23 cellular contexts compared by ENCODE assay signal in genomic region chr15:75161788-75162414, GRCh38. TPM values are rescaled to one million over a fixed set of nuclear protein-coding genes. Genes with fewer than 3 reads are reported as not detected.
DNase-seq lines count a peak whose midpoint lies in the region; ATAC-seq, FAIRE-seq and TF ChIP-seq lines count a peak whose summit lies in the region.
"Had no signal": no experiment of that assay in that cellular context is flagged by ENCODE, and none has a peak within 500 bp of the region (broad histone marks: within the 10 kb centered on the region; RNA-seq: fewer than 3 reads in every experiment).

No MANE protein-coding gene starts in this region.

- TF ChIP-seq POLR2A in A549 (IDR thresholded peaks at IDR 0.05; ENCODE audit: low read length) (no peak), K562 (conservative IDR thresholded peaks at IDR 0.05) (no peak), HepG2 (IDR thresholded peaks at IDR 0.05; ENCODE audit: insufficient read depth in 1 of 2, low read depth in 2 of 2, low read length in 2 of 2) (no peak)

- peaks cover 7% of the 10 kb centered on the region for H3K27me3 Mint-ChIP-seq in T-helper 17 cell
- peaks cover 36% of the 10 kb centered on the region for H3K27me3 Mint-ChIP-seq in activated naive CD4-positive, alpha-beta T cell treated with anti-CD3 and anti-CD28 coated beads, Interleukin-2, amount 10 ng/mL, durations not matched to agents 7 days and 5 days

- TF ChIP-seq RAD21 in A549 (conservative IDR thresholded peaks at IDR 0.05 in 1 of 2, IDR thresholded peaks at IDR 0.05 in 1 of 2) (no peak), Ishikawa (IDR thresholded peaks at IDR 0.05; ENCODE audit: low read depth) (no peak), K562 (CRISPR knock-in tag; conservative IDR thresholded peaks at IDR 0.05 in 1 of 2, IDR thresholded peaks at IDR 0.05 in 1 of 2) (no peak), HepG2 (CRISPR knock-in tag; IDR thresholded peaks at IDR 0.05) (no peak)

- 61% methylated on average over 5 of the region's 5 CpGs for WGBS in A549 (ENCODE audit: missing lambda C conversion rate)
- 69% methylated on average over 3 of the region's 5 CpGs for WGBS in K562 (ENCODE audit: insufficient coverage, low coverage, missing lambda C conversion rate)
- 19% methylated on average over 5 of the region's 5 CpGs for WGBS in HepG2 (ENCODE audit: low lambda C conversion rate)

- H3K9me1 ChIP-seq in K562 (ENCODE audit: control insufficient read depth, insufficient read depth, low read length), result peaks cover 3% of the 10 kb centered on the region

- peaks cover 11% of the 10 kb centered on the region; the same call in 2 of the 3 replicates for H3K4me1 ChIP-seq in A549
- H3K4me1 ChIP-seq in K562 (replicated peaks in 1 of 2; ENCODE audit: control insufficient read depth in 2 of 2, insufficient read depth in 2 of 2, low read length in 2 of 2), result peaks cover 26 to 31% of the 10 kb centered on the region in 2 experiments
- peaks cover 60% of the 10 kb centered on the region for H3K4me1 ChIP-seq in HepG2 (ENCODE audit: insufficient read depth, low read length)

- no peak overlapping the region for H3K27ac ChIP-seq in A549
- H3K27ac ChIP-seq in K562 (ENCODE audit: extremely low read depth, low read depth, low read length), result no peak overlapping the region
- no peak overlapping the region for H3K27ac ChIP-seq in HepG2 (ENCODE audit: extremely low read length, insufficient read depth, low read length)

- POLR2A ChIA-PET in A549 (lab: Yijun Ruan, JAX) (interaction anchor here (0.7 kb wide), 2 partner anchors 9 to 157 kb away, joined by 6 read pairs; no protein-coding TSS in a partner anchor), K562 (lab: Yijun Ruan, JAX) (no interaction called here), HepG2 (lab: Yijun Ruan, JAX) (interaction anchor here (0.7 to 2.7 kb wide), 5 partner anchors 16 to 119 kb away, joined by 3 to 8 read pairs (median 3); no protein-coding TSS in a partner anchor)

- peaks cover 2% of the 10 kb centered on the region for H3K4me1 Mint-ChIP-seq in T-helper 17 cell
- peaks cover 6% of the 10 kb centered on the region for H3K4me1 Mint-ChIP-seq in activated naive CD4-positive, alpha-beta T cell treated with anti-CD3 and anti-CD28 coated beads, Interleukin-2, amount 10 ng/mL, durations not matched to agents 7 days and 5 days
- H3K4me1 Mint-ChIP-seq: activated naive CD8-positive, alpha-beta T cell treated with anti-CD3 and anti-CD28 coated beads, Interleukin-2, amount 10 ng/mL, durations not matched to agents 7 days and 5 days had no signal

- H3K27ac Mint-ChIP-seq in T-helper 17 cell, result no peak overlapping the region
- no peak overlapping the region for H3K27ac Mint-ChIP-seq in activated naive CD4-positive, alpha-beta T cell treated with anti-CD3 and anti-CD28 coated beads, Interleukin-2, amount 10 ng/mL, durations not matched to agents 7 days and 5 days
- H3K27ac Mint-ChIP-seq: activated CD4-positive, alpha-beta memory T cell treated with anti-CD3 and anti-CD28 coated beads for 36 hours; activated naive CD8-positive, alpha-beta T cell treated with anti-CD3 and anti-CD28 coated beads, Interleukin-2, amount 10 ng/mL, durations not matched to agents 7 days and 5 days; activated T-cell treated with anti-CD3 and anti-CD28 coated beads, Interleukin-2, amount 50 U/mL, for 24 hours had no signal

- H3K9me3 ChIP-seq in A549, result no peaks in the 10 kb centered on the region
- peaks cover 4% of the 10 kb centered on the region for H3K9me3 ChIP-seq in K562 (replicated peaks; ENCODE audit: control insufficient read depth, insufficient read depth, low read depth, low read length)
- no peaks in the 10 kb centered on the region for H3K9me3 ChIP-seq in HepG2 (ENCODE audit: low read length)
- H3K9me3 ChIP-seq in T-helper 17 cell (ENCODE audit: control insufficient read depth, low read length, poor library complexity, severe bottlenecking), result no peaks in the 10 kb centered on the region

- H4K20me1 ChIP-seq in K562 (replicated peaks; ENCODE audit: control insufficient read depth, insufficient read depth, low read length), result no peaks in the 10 kb centered on the region
- H4K20me1 ChIP-seq in HepG2 (ENCODE audit: insufficient read depth, low read length), result no peaks in the 10 kb centered on the region

- peak overlapping the region; percentile 27; the same call in 2 of the 3 replicates for H3K4me2 ChIP-seq in A549
- H3K4me2 ChIP-seq in K562 (ENCODE audit: insufficient read depth, low read length), result no peak overlapping the region
- H3K4me2 ChIP-seq in HepG2 (ENCODE audit: low read depth, low read length), result peak overlapping the region; percentile 18; the same call in 1 of the 2 replicates

- TF ChIP-seq CTCF in A549 (IDR thresholded peaks at IDR 0.05) (no peak), K562 (IDR thresholded peaks at IDR 0.05 in 2 of 3, conservative IDR thresholded peaks at IDR 0.05 in 1 of 3; ENCODE audit: insufficient read depth in 2 of 3, low read depth in 1 of 3, low read length in 3 of 3) (no peak), HepG2 (CRISPR knock-in tag; IDR thresholded peaks at IDR 0.05) (no peak)

- H2AFZ ChIP-seq in K562 (ENCODE audit: low read depth, low read length), result no peak overlapping the region
- no peak overlapping the region for H2AFZ ChIP-seq in HepG2 (ENCODE audit: low read length)

- H3K9ac ChIP-seq in K562 (ENCODE audit: insufficient read depth in 1 of 2, low read depth in 2 of 2, low read length in 2 of 2), result no peak overlapping the region
- H3K9ac ChIP-seq in HepG2 (ENCODE audit: insufficient read depth, low read depth, low read length), result no peak overlapping the region

- BruUV-seq in K562 (replicated peaks; lab: Mats Ljungman, UMichigan), result no TSS peak
- BruUV-seq in HepG2 (replicated peaks; lab: Mats Ljungman, UMichigan), result no TSS peak

- no peak overlapping the region for H3K4me3 Mint-ChIP-seq in T-helper 17 cell
- no peak overlapping the region for H3K4me3 Mint-ChIP-seq in activated naive CD4-positive, alpha-beta T cell treated with anti-CD3 and anti-CD28 coated beads, Interleukin-2, amount 10 ng/mL, durations not matched to agents 7 days and 5 days
- H3K4me3 Mint-ChIP-seq: activated CD4-positive, alpha-beta memory T cell treated with anti-CD3 and anti-CD28 coated beads for 36 hours; activated naive CD8-positive, alpha-beta T cell treated with anti-CD3 and anti-CD28 coated beads, Interleukin-2, amount 10 ng/mL, durations not matched to agents 7 days and 5 days; activated T-cell treated with anti-CD3 and anti-CD28 coated beads, Interleukin-2, amount 50 U/mL, for 24 hours had no signal

- no peak for FAIRE-seq in A549 (lab: Jason Lieb, UNC)
- FAIRE-seq in K562 (lab: Jason Lieb, UNC), result no peak
- FAIRE-seq in HepG2 (lab: Jason Lieb, UNC), result peak; percentile 76
- FAIRE-seq: RCC 7860 had no signal

- CTCF ChIA-PET in A549 (lab: Yijun Ruan, JAX) (interaction anchor here (1.3 to 1.6 kb wide), 2 partner anchors 23 to 40 kb away, joined by 3 to 4 read pairs; partner anchors contain the start of gene C15orf39), K562 (lab: Yijun Ruan, JAX; ENCODE audit: low intra/inter-chr PET ratio) (no interaction called here), HepG2 (lab: Yijun Ruan, JAX; ENCODE audit: low intra/inter-chr PET ratio, low total read pairs) (no interaction called here)
- CTCF ChIA-PET in activated naive CD4-positive, alpha-beta T cell treated with anti-CD3 and anti-CD28 coated beads, Interleukin-2, amount 10 ng/mL, durations not matched to agents 7 days and 5 days (lab: Charles Lee), result no interaction called here

- no peak for TF ChIP-seq EP300 in A549 (IDR thresholded peaks at IDR 0.05)
- no peak for TF ChIP-seq EP300 in Ishikawa (IDR thresholded peaks at IDR 0.05; ENCODE audit: borderline replicate concordance)
- TF ChIP-seq EP300 in K562 (IDR thresholded peaks at IDR 0.05; ENCODE audit: low read length), result no peak
- no peak for TF ChIP-seq EP300 in HepG2 (IDR thresholded peaks at IDR 0.05; ENCODE audit: low read depth in 2 of 2, low read length in 2 of 2)
- TF ChIP-seq EP300 in HepG2 (CRISPR knock-in tag; IDR thresholded peaks at IDR 0.05; ENCODE audit: borderline replicate concordance), result no peak

- in situ Hi-C loops in K562 (cut with MboI) (no loop called here), HepG2 (cut with HindIII; ENCODE audit: extremely low pct_ligation_motif_present, low pct_unique_long_range_greater_than_20kb) (no loop called here)

- ATAC-seq in A549 (no peak), K562 (peak; percentile 21; the same call in 2 of the 3 replicates), HepG2 (peak; percentile 71), T-helper 17 cell (no peak)
- ATAC-seq: left colon had no signal

- H3K36me3 Mint-ChIP-seq in T-helper 17 cell (ENCODE audit: low read depth), result no peaks in the 10 kb centered on the region
- no peaks in the 10 kb centered on the region for H3K36me3 Mint-ChIP-seq in activated naive CD4-positive, alpha-beta T cell treated with anti-CD3 and anti-CD28 coated beads, Interleukin-2, amount 10 ng/mL, durations not matched to agents 7 days and 5 days
- H3K36me3 Mint-ChIP-seq: activated CD4-positive, alpha-beta memory T cell treated with anti-CD3 and anti-CD28 coated beads for 36 hours had no signal

- H3K36me3 ChIP-seq in K562 (ENCODE audit: control insufficient read depth, insufficient read depth, low read length) (no peaks in the 10 kb centered on the region), HepG2 (replicated peaks in 1 of 2; ENCODE audit: control insufficient read depth in 1 of 2, insufficient read depth in 2 of 2, low read length in 2 of 2) (no peaks in the 10 kb centered on the region)

- intact Hi-C loops in K562 (cut with micrococcal nuclease) (loop anchor here (5.0 kb wide), 2 partner anchors 35 to 95 kb away; no protein-coding TSS in a partner anchor), HepG2 (cut with micrococcal nuclease; ENCODE audit: unreplicated experiment) (no loop called here)

- DNase-seq in A549 (ENCODE audit: low read depth in 1 of 2, low spot score in 1 of 2) (no peak), K562 (ENCODE audit: extremely low read depth in 1 of 4, low spot score in 3 of 4) (no peak), HepG2 (ENCODE audit: low spot score) (peak; percentile 68), T-helper 17 cell (no peak), NCI-H1417 treated with DMSO at 0.1 percent for 48 hours (lab: John Stamatoyannopoulos, UW) (no peak), NCI-H748 (lab: John Stamatoyannopoulos, UW; ENCODE audit: unreplicated experiment) (no peak)
- no peak for DNase-seq in activated naive CD4-positive, alpha-beta T cell treated with anti-CD3 and anti-CD28 coated beads, Interleukin-2, amount 10 ng/mL, durations not matched to agents 7 days and 5 days
- DNase-seq: activated CD4-positive, alpha-beta memory T cell treated with anti-CD3 and anti-CD28 coated beads for 36 hours; activated naive CD8-positive, alpha-beta T cell treated with anti-CD3 and anti-CD28 coated beads, Interleukin-2, amount 10 ng/mL, durations not matched to agents 7 days and 5 days; activated T-cell treated with anti-CD3 and anti-CD28 coated beads, Interleukin-2, amount 50 U/mL, for 24 hours; Calu3; caudate nucleus; effector memory CD4-positive, alpha-beta T cell; left colon; MM.1S; NCI-H2029 treated with DMSO at 0.1 percent for 48 hours; NCI-H748 treated with DMSO at 0.1 percent for 48 hours; nucleus accumbens; stimulated activated CD4-positive, alpha-beta T cell treated with anti-CD3 and anti-CD28 coated beads, Interleukin-2, amount 100 ng/mL, for 48 hours; substantia nigra; SW 1271 had no signal

- H3K27me3 ChIP-seq in K562 (ENCODE audit: control insufficient read depth in 2 of 2, insufficient read depth in 2 of 2, low read length in 2 of 2) (no peaks in the 10 kb centered on the region), HepG2 (ENCODE audit: control insufficient read depth in 1 of 2, insufficient read depth in 2 of 2, low read length in 2 of 2) (no peaks in the 10 kb centered on the region; a peak in 1 of 5 replicates)

- no peak overlapping the region for H3K4me3 ChIP-seq in A549
- H3K4me3 ChIP-seq in K562, result no peak overlapping the region
- no peak overlapping the region for H3K4me3 ChIP-seq in HepG2 (replicated peaks in 1 of 3; ENCODE audit: insufficient read depth in 1 of 3, low read depth in 2 of 3, low read length in 3 of 3)

- H3K79me2 ChIP-seq in K562 (ENCODE audit: control insufficient read depth, insufficient read depth, low read length), result no peaks in the 10 kb centered on the region
- no peaks in the 10 kb centered on the region for H3K79me2 ChIP-seq in HepG2 (ENCODE audit: insufficient read depth, low read length)

- H3K9me3 Mint-ChIP-seq in activated naive CD4-positive, alpha-beta T cell treated with anti-CD3 and anti-CD28 coated beads, Interleukin-2, amount 10 ng/mL, durations not matched to agents 7 days and 5 days, result peaks cover 2% of the 10 kb centered on the region
- H3K9me3 Mint-ChIP-seq: activated CD4-positive, alpha-beta memory T cell treated with anti-CD3 and anti-CD28 coated beads for 36 hours; activated T-cell treated with anti-CD3 and anti-CD28 coated beads, Interleukin-2, amount 50 U/mL, for 24 hours had no signal

RNA-seq across cellular contexts. Expression of gene C15orf39, which starts 39.8 kb away (rescaled TPM):
- polyA plus RNA-seq in A549 (2011; rRNA removed), result 5.7 and 8.8 TPM in 2 replicates
- 9.8 and 14.9 TPM in 2 replicates for polyA plus RNA-seq in A549 (2012; cell fraction: cytosol; rRNA removed)
- 23.5 and 28.0 TPM in 2 replicates for polyA plus RNA-seq in A549 (2012; cell fraction: nucleus; rRNA removed)
- 14.7 to 16.7 TPM (median 15.1 TPM) in 3 replicates for polyA plus RNA-seq in A549 (2017; fragmentation: RNase III; extraction: RNeasy Plus Mini Kit Qiagen cat#74134 plus additional on column Dnase treatment)
- 17.5 and 20.4 TPM in 2 replicates for polyA minus RNA-seq in A549 (2011; rRNA and poly(A)+ RNA removed)
- total RNA-seq in K562 (2011; cell fraction: chromatin; rRNA removed; ENCODE audit: low replicate concordance), result 16.6 and 54.7 TPM in 2 replicates
- total RNA-seq in K562 (2011; cell fraction: nucleolus; rRNA removed), result 33.4 and 38.0 TPM in 2 replicates
- 26.0 and 26.7 TPM in 2 replicates for total RNA-seq in K562 (2011; cell fraction: nucleoplasm; rRNA removed)
- 8.7 and 14.4 TPM in 2 replicates for total RNA-seq in K562 (2014; rRNA removed)
- total RNA-seq in K562 (2014; rRNA removed; fragmentation: Illumina TruSeq; extraction: Trizol), result 1.6 and 2.6 TPM in 2 replicates
- total RNA-seq in K562 (2015; rRNA removed; fragmentation: Illumina TruSeq; extraction: Trizol), result 4.4 and 5.2 TPM in 2 replicates
- total RNA-seq in K562 (2021), result 29.8 and 34.1 TPM in 2 replicates
- 1.9 and 6.4 TPM in 2 replicates for polyA plus RNA-seq in K562 (2011; rRNA removed)
- 3.3 and 7.1 TPM in 2 replicates for polyA plus RNA-seq in K562 (2011; cell fraction: cytosol; rRNA removed)
- polyA plus RNA-seq in K562 (2011; cell fraction: nucleus; rRNA removed), result 11.3 and 15.1 TPM in 2 replicates
- 14.2 and 26.5 TPM in 2 replicates for polyA plus RNA-seq in K562 (2012)
- polyA plus RNA-seq in K562 (2014; fragmentation: Illumina TruSeq; extraction: Trizol), result 11.3 and 17.1 TPM in 2 replicates
- under 1 TPM; 0.31 to 0.60 TPM for polyA plus RNA-seq in K562 (2014; fragmentation: Nextera tagmentation; extraction: Ambion mirVana)
- polyA plus RNA-seq in K562 (2014; rRNA removed), result 7.4 and 7.9 TPM in 2 replicates
- polyA minus RNA-seq in K562 (2011; rRNA and poly(A)+ RNA removed), result 4.8 and 5.4 TPM in 2 replicates
- 15.2 and 22.0 TPM in 2 replicates for polyA minus RNA-seq in K562 (2011; cell fraction: cytosol; rRNA and poly(A)+ RNA removed)
- 15.1 and 18.7 TPM in 2 replicates for polyA minus RNA-seq in K562 (2011; cell fraction: nucleus; rRNA and poly(A)+ RNA removed)
- 13.5 and 17.5 TPM in 2 replicates for total RNA-seq in HepG2 (2016; rRNA removed; fragmentation: Illumina TruSeq; extraction: Trizol)
- total RNA-seq in HepG2 (2016; cell fraction: cytosol; rRNA removed; fragmentation: Illumina TruSeq; extraction: Trizol; ENCODE audit: low read depth), result 3.3 and 3.4 TPM in 2 replicates
- total RNA-seq in HepG2 (2016; cell fraction: insoluble cytoplasmic fraction; rRNA removed; fragmentation: Illumina TruSeq; extraction: Trizol), result 14.9 and 16.1 TPM in 2 replicates
- total RNA-seq in HepG2 (2016; cell fraction: membrane; rRNA removed; fragmentation: Illumina TruSeq; extraction: Trizol), result 10.8 and 11.9 TPM in 2 replicates
- total RNA-seq in HepG2 (2016; cell fraction: nucleus; rRNA removed; fragmentation: Illumina TruSeq; extraction: Trizol), result 15.0 and 15.3 TPM in 2 replicates
- 6.2 and 8.1 TPM in 2 replicates for polyA plus RNA-seq in HepG2 (2011; rRNA removed)
- polyA plus RNA-seq in HepG2 (2011; cell fraction: cytosol; rRNA removed), result 3.4 and 5.1 TPM in 2 replicates
- 22.0 and 24.2 TPM in 2 replicates for polyA plus RNA-seq in HepG2 (2011; cell fraction: nucleus; rRNA removed)
- polyA plus RNA-seq in HepG2 (2012), result 14.6 and 19.5 TPM in 2 replicates
- 1.9 and 2.1 TPM in 2 replicates for polyA plus RNA-seq in HepG2 (2016; cell fraction: cytosol; fragmentation: Illumina TruSeq; extraction: Trizol; ENCODE audit: low read depth)
- 20.1 and 30.7 TPM in 2 replicates for polyA plus RNA-seq in HepG2 (2016; cell fraction: insoluble cytoplasmic fraction; fragmentation: Illumina TruSeq; extraction: Trizol; ENCODE audit: low read depth)
- polyA plus RNA-seq in HepG2 (2016; cell fraction: membrane; fragmentation: Illumina TruSeq; extraction: Trizol; ENCODE audit: low read depth), result 5.4 and 6.0 TPM in 2 replicates
- 23.1 and 30.5 TPM in 2 replicates for polyA plus RNA-seq in HepG2 (2016; cell fraction: nucleus; fragmentation: Illumina TruSeq; extraction: Trizol; ENCODE audit: insufficient read depth, low read depth)
- polyA minus RNA-seq in HepG2 (2011; rRNA and poly(A)+ RNA removed; ENCODE audit: low replicate concordance), result 26.0 and 33.5 TPM in 2 replicates
- polyA minus RNA-seq in HepG2 (2011; cell fraction: cytosol; rRNA and poly(A)+ RNA removed), result 17.1 and 17.5 TPM in 2 replicates
- 20.3 and 23.0 TPM in 2 replicates for polyA minus RNA-seq in HepG2 (2011; cell fraction: nucleus; rRNA and poly(A)+ RNA removed)
- total RNA-seq in T-helper 17 cell, result 10 to 100 TPM; 30.7 to 45.6 TPM

Comparison
In these comparisons a context has a peak if more than half of its experiments do, and no peak if none do; other contexts are left out.
1. ATAC-seq: peak in K562 (single experiment) and HepG2 (single experiment); none in A549 (0 of 2) and T-helper 17 cell (single experiment).